In genomic region chr18:13216732-13217465, GRCh38 we compare ENCODE assay signal across 8 cellular contexts. TPM values are rescaled to one million over a fixed set of nuclear protein-coding genes. Genes with fewer than 3 reads are reported as not detected.
DNase-seq lines count a peak whose midpoint lies in the region; ATAC-seq lines count a peak whose summit lies in the region.

No MANE protein-coding gene starts in this region.

- peak; percentile 72 for DNase-seq in 8988T
- DNase-seq in GM19238 (ENCODE audit: insufficient read length, low spot score): peak; percentile 29
- peak; percentile 11 for DNase-seq in NCI-H774 (lab: John Stamatoyannopoulos, UW)
- DNase-seq in activated effector memory CD4-positive, alpha-beta T cell treated with Interleukin-2 at 50 U/mL for 16 hours: peak; percentile 29
- DNase-seq in left ventricle myocardium superior: peak; percentile 81
- peak; percentile 77 for DNase-seq in retina
- no peak for DNase-seq in amniotic stem cell (lab: John Stamatoyannopoulos, UW)

- intact Hi-C loops in left ventricle myocardium superior (cut with micrococcal nuclease): loop anchor here (5.0 kb wide), 1 partner anchor 315 kb away; no protein-coding TSS in a partner anchor

- ATAC-seq in left ventricle myocardium superior (peak; percentile 68), GM21360 (IDR thresholded peaks at IDR 0.05; ENCODE audit: unreplicated experiment) (no peak)

RNA-seq across cellular contexts. Expression of gene LDLRAD4, which starts 1.7 kb away (rescaled TPM):
- total RNA-seq in left ventricle myocardium superior: 26.0 TPM
